ENCODE assay signal across 8 cellular contexts in the genomic region with DNA sequence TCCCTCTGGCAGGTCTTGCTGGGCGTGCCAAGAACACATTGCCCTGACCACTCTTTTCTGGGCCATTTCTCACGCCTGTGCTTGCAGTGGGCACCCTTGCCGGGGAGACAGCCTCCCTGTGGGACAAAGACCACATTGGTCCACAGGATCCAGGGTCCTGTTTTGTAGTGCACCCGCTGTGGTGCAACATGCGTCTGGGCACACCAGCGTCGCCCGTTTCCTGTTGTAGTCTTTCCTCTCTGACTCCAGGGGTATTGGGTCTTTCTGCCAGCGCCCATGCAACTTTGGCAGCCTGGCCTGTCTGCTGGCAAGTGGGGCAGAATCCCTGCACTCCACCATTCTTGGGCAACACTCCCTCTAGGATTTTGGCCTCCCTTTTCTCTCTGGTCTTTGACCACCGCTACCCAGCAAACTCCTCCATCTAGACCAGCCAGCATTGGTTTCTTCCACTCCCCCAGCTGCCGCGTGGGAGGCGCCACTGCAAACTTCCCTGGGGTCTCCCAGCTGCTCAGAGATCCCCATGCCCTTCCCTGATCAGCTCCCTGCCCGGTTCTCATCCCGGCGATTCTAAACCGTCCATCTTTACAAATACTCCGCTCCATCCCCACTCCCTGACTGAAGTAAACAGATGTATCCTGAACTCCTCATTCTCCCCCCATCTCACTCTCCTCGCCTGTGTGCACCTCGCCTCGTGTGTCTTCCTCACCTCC. TPM values are rescaled to one million over a fixed set of nuclear protein-coding genes. Genes with fewer than 3 reads are reported as not detected.
DNase-seq lines count a peak whose midpoint lies in the region; ATAC-seq lines count a peak whose summit lies in the region.

No MANE protein-coding gene starts in this region.

- peak overlapping the region; percentile 98 for H2AFZ ChIP-seq in ACC112 (ENCODE audit: low read length, unreplicated experiment)

- H3K27ac Mint-ChIP-seq in dendritic cell treated with granulocyte-macrophage colony-stimulating factor and Interleukin-4, amounts not matched to agents 40 ng/mL and 50 ng/mL, for 4 days, result peak overlapping the region; percentile 81

- peak overlapping the region; percentile 97 for H3K4me3 Mint-ChIP-seq in dendritic cell treated with granulocyte-macrophage colony-stimulating factor and Interleukin-4, amounts not matched to agents 40 ng/mL and 50 ng/mL, for 4 days

- DNase-seq in LHCN-M2 (ENCODE audit: low read depth) (peak; percentile 4), myocyte (ENCODE audit: low read depth) (peak; percentile 10), NCI-H1048 (lab: John Stamatoyannopoulos, UW) (no peak)

- peak overlapping the region; percentile 99 for H3K4me3 ChIP-seq in ACC112 (ENCODE audit: low read depth, low read length)

- ATAC-seq in HG03139 (IDR thresholded peaks at IDR 0.05; ENCODE audit: unreplicated experiment) (no peak), GM21423 (IDR thresholded peaks at IDR 0.05; ENCODE audit: unreplicated experiment) (no peak), GM18861 (IDR thresholded peaks at IDR 0.05; ENCODE audit: unreplicated experiment) (no peak)

- H3K9me3 Mint-ChIP-seq in dendritic cell treated with granulocyte-macrophage colony-stimulating factor and Interleukin-4, amounts not matched to agents 40 ng/mL and 50 ng/mL, for 4 days, result no peaks in the 10 kb centered on the region

- intact Hi-C loops in dendritic cell treated with granulocyte-macrophage colony-stimulating factor and Interleukin-4, amounts not matched to agents 40 ng/mL and 50 ng/mL, for 4 days (cut with micrococcal nuclease), result loop anchor here (1.0 kb wide), 1 partner anchor 27 kb away; a partner anchor contains a TSS

- no peak overlapping the region for H3K27ac ChIP-seq in ACC112 (ENCODE audit: low read depth, low read length)

- H3K27me3 Mint-ChIP-seq in dendritic cell treated with granulocyte-macrophage colony-stimulating factor and Interleukin-4, amounts not matched to agents 40 ng/mL and 50 ng/mL, for 4 days, result peaks cover 10% of the 10 kb centered on the region

- peaks cover 14% of the 10 kb centered on the region for H3K4me1 ChIP-seq in ACC112 (ENCODE audit: control insufficient read depth, insufficient read depth, low read length, unreplicated experiment)

- H3K4me1 Mint-ChIP-seq in dendritic cell treated with granulocyte-macrophage colony-stimulating factor and Interleukin-4, amounts not matched to agents 40 ng/mL and 50 ng/mL, for 4 days (ENCODE audit: low read depth), result peaks cover 49% of the 10 kb centered on the region

- no peaks in the 10 kb centered on the region for H3K79me2 ChIP-seq in ACC112 (ENCODE audit: control insufficient read depth, insufficient read depth, low read length, unreplicated experiment)

- no peaks in the 10 kb centered on the region for H3K36me3 ChIP-seq in ACC112 (ENCODE audit: insufficient read depth, low read length)

- no peaks in the 10 kb centered on the region for H3K27me3 ChIP-seq in ACC112 (ENCODE audit: insufficient read depth, low read length)

- peaks cover 31% of the 10 kb centered on the region for H3K36me3 Mint-ChIP-seq in dendritic cell treated with granulocyte-macrophage colony-stimulating factor and Interleukin-4, amounts not matched to agents 40 ng/mL and 50 ng/mL, for 4 days (ENCODE audit: low read depth)

RNA-seq across cellular contexts. Expression of a gene that starts 1.2 kb away (rescaled TPM):
- total RNA-seq in LHCN-M2 (2014; rRNA removed) (12.4 and 19.6 TPM in 2 replicates), myocyte (19.7 and 23.2 TPM in 2 replicates)
- 45.1 TPM for polyA plus RNA-seq in LHCN-M2 (2012)
- polyA plus RNA-seq in myocyte (2012), result 78.4 TPM

RNA-seq across cellular contexts. Expression of a gene that starts 12.3 kb away (rescaled TPM):
- 0.11 and 0.26 TPM in 2 replicates for total RNA-seq in LHCN-M2 (2014; rRNA removed)
- polyA plus RNA-seq in LHCN-M2 (2012), result 4.6 TPM
- 0.13 and 0.16 TPM in 2 replicates for total RNA-seq in myocyte
- polyA plus RNA-seq in myocyte (2012), result 45.6 TPM

RNA-seq across cellular contexts. Expression of a gene that starts 26.3 kb away (rescaled TPM):
- total RNA-seq in LHCN-M2 (2014; rRNA removed) (23.3 and 23.7 TPM in 2 replicates), myocyte (25.8 and 29.0 TPM in 2 replicates)
- 16.0 TPM for polyA plus RNA-seq in LHCN-M2 (2012)
- polyA plus RNA-seq in myocyte (2012), result 22.3 TPM

RNA-seq across cellular contexts. Expression of a gene that starts 28.7 kb away (rescaled TPM):
- 2.4 and 2.6 TPM in 2 replicates for total RNA-seq in LHCN-M2 (2014; rRNA removed)
- 1.4 TPM for polyA plus RNA-seq in LHCN-M2 (2012)
- 1.3 and 2.2 TPM in 2 replicates for total RNA-seq in myocyte
- polyA plus RNA-seq in myocyte (2012), result 0.39 TPM
